22 cellular contexts compared by ENCODE assay signal in the genomic region with DNA sequence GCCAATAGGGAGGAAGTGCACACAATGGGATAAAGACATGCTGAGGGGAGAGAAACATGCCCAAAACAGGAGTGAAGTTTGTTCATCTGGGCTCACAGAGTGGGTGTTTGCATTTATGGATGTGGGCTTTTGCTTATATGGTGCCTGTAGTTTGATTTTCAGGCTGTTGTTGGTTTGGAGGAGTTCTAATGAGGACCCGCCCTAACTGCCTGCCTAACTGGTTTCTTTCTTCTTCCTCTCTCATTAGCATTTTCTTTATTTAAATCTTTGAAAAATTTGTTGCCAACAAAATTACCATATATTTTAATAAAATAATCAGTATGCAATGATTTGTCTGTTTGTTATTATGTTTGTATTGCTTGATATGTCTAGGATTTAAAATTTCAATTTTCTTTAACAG.
DNase-seq lines count a peak whose midpoint lies in the region; ATAC-seq, FAIRE-seq and TF ChIP-seq lines count a peak whose summit lies in the region.
"Had no signal": no experiment of that assay in that cellular context is flagged by ENCODE, and none has a peak within 500 bp of the region (broad histone marks: within the 10 kb centered on the region; RNA-seq: fewer than 3 reads in every experiment).

No MANE protein-coding gene starts in this region.

- no peak overlapping the region for H2BK5ac ChIP-seq in trophoblast cell (ENCODE audit: low read depth, low read length, poor library complexity)

- POLR2A ChIA-PET in A549 (lab: Yijun Ruan, JAX) (no interaction called here), K562 (lab: Yijun Ruan, JAX) (no interaction called here), PC-3 (lab: Charles Lee; ENCODE audit: unreplicated experiment) (no interaction called here)

- H4K91ac ChIP-seq in trophoblast cell (ENCODE audit: low read depth, low read length) = no peak overlapping the region

- H4K20me1 ChIP-seq in K562 (replicated peaks; ENCODE audit: control insufficient read depth, insufficient read depth, low read length) (no peaks in the 10 kb centered on the region), MM.1S (ENCODE audit: insufficient read depth, low read length) (no peaks in the 10 kb centered on the region), PC-3 (ENCODE audit: low read length) (no peaks in the 10 kb centered on the region)

- FAIRE-seq in A549 (lab: Jason Lieb, UNC) (no peak), K562 (lab: Jason Lieb, UNC) (no peak)
- FAIRE-seq: A204.1, G401.6, GM19239, H1 had no signal

- TF ChIP-seq POLR2A in A549 (IDR thresholded peaks at IDR 0.05; ENCODE audit: low read length) (no peak), K562 (conservative IDR thresholded peaks at IDR 0.05) (no peak)

- H3F3A ChIP-seq in MM.1S (ENCODE audit: insufficient read depth, low read length) = no peaks in the 10 kb centered on the region
- no peaks in the 10 kb centered on the region for H3F3A ChIP-seq in PC-3 (ENCODE audit: low read length, unreplicated experiment)

- BruUV-seq in K562 (replicated peaks; lab: Mats Ljungman, UMichigan) = no TSS peak
- no TSS peak for BruUV-seq in PC-3 (replicated peaks; lab: Mats Ljungman, UMichigan)

- H3K9me1 ChIP-seq in K562 (ENCODE audit: control insufficient read depth, insufficient read depth, low read length) = no peaks in the 10 kb centered on the region

- H4K12ac ChIP-seq in trophoblast cell (ENCODE audit: low read depth, low read length) = no peak overlapping the region

- H3K79me2 ChIP-seq in K562 (ENCODE audit: control insufficient read depth, insufficient read depth, low read length) (no peaks in the 10 kb centered on the region), trophoblast cell (ENCODE audit: control insufficient read depth, insufficient read depth, low read length, poor library complexity) (no peaks in the 10 kb centered on the region), MM.1S (ENCODE audit: low read length) (no peaks in the 10 kb centered on the region), PC-3 (ENCODE audit: low read length) (no peaks in the 10 kb centered on the region)

- no peaks in the 10 kb centered on the region for H3K4me1 ChIP-seq in A549
- H3K4me1 ChIP-seq in K562 (replicated peaks in 1 of 2; ENCODE audit: control insufficient read depth in 2 of 2, insufficient read depth in 2 of 2, low read length in 2 of 2) = no peaks in the 10 kb centered on the region; a peak in 1 of 5 replicates
- H3K4me1 ChIP-seq in trophoblast cell (ENCODE audit: control insufficient read depth in 1 of 2, insufficient read depth in 2 of 2, low read length in 2 of 2) = no peaks in the 10 kb centered on the region
- H3K4me1 ChIP-seq in MM.1S (ENCODE audit: low read length) = no peaks in the 10 kb centered on the region
- no peaks in the 10 kb centered on the region for H3K4me1 ChIP-seq in PC-3 (ENCODE audit: insufficient read depth, low read length)

- H3K4ac ChIP-seq in trophoblast cell (ENCODE audit: low read depth, low read length) = no peak overlapping the region

- TF ChIP-seq EP300 in A549 (IDR thresholded peaks at IDR 0.05) (no peak), K562 (IDR thresholded peaks at IDR 0.05; ENCODE audit: low read length) (no peak)

- H2AFZ ChIP-seq in K562 (ENCODE audit: low read depth, low read length) (no peak overlapping the region), trophoblast cell (ENCODE audit: insufficient read depth, low read length, poor library complexity) (no peak overlapping the region), MM.1S (ENCODE audit: low read length) (no peak overlapping the region), PC-3 (ENCODE audit: low read length) (no peak overlapping the region)
- H2AFZ ChIP-seq: GM23248 had no signal

- TF ChIP-seq RAD21 in A549 (conservative IDR thresholded peaks at IDR 0.05 in 1 of 2, IDR thresholded peaks at IDR 0.05 in 1 of 2) (no peak), K562 (CRISPR knock-in tag; conservative IDR thresholded peaks at IDR 0.05 in 1 of 2, IDR thresholded peaks at IDR 0.05 in 1 of 2) (no peak)

- CTCF ChIA-PET in A549 (lab: Yijun Ruan, JAX) (no interaction called here), K562 (lab: Yijun Ruan, JAX; ENCODE audit: low intra/inter-chr PET ratio) (no interaction called here), PC-3 (lab: Charles Lee) (no interaction called here)

- intact Hi-C loops in K562 (cut with micrococcal nuclease) = no loop called here
- intact Hi-C loops in PC-3 (cut with micrococcal nuclease) = no loop called here

- H3K4me2 ChIP-seq in A549 (no peak overlapping the region), K562 (ENCODE audit: insufficient read depth, low read length) (no peak overlapping the region), trophoblast cell (ENCODE audit: low read length) (no peak overlapping the region), MM.1S (ENCODE audit: low read depth, low read length) (no peak overlapping the region), PC-3 (ENCODE audit: low read length) (no peak overlapping the region)

- no peak overlapping the region for H4K8ac ChIP-seq in trophoblast cell (ENCODE audit: low read depth, low read length)

- H3K23ac ChIP-seq in trophoblast cell (ENCODE audit: low read length) = no peak overlapping the region

- H3K9me2 ChIP-seq in MM.1S (replicated peaks; ENCODE audit: insufficient read depth, low read length) (no peaks in the 10 kb centered on the region), PC-3 (replicated peaks; ENCODE audit: low read length) (no peaks in the 10 kb centered on the region)

- H3K9me3 ChIP-seq in A549 (no peaks in the 10 kb centered on the region; the same call in 2 of the 3 replicates), K562 (replicated peaks; ENCODE audit: control insufficient read depth, insufficient read depth, low read depth, low read length) (no peaks in the 10 kb centered on the region), trophoblast cell (ENCODE audit: insufficient read depth, low read depth, low read length) (peaks cover 9% of the 10 kb centered on the region), MM.1S (replicated peaks; ENCODE audit: insufficient read depth, low read length) (no peaks in the 10 kb centered on the region), PC-3 (ENCODE audit: low read length) (no peaks in the 10 kb centered on the region)

- H3K27me3 ChIP-seq in K562 (ENCODE audit: control insufficient read depth in 2 of 2, insufficient read depth in 2 of 2, low read length in 2 of 2) (no peaks in the 10 kb centered on the region), trophoblast cell (ENCODE audit: insufficient read depth, low read length) (no peaks in the 10 kb centered on the region), MM.1S (replicated peaks; ENCODE audit: insufficient read depth, low read length) (no peaks in the 10 kb centered on the region), PC-3 (ENCODE audit: low read length) (no peaks in the 10 kb centered on the region)

- H3K4me3 ChIP-seq in A549 (no peak overlapping the region), K562 (no peak overlapping the region), trophoblast cell (ENCODE audit: low read depth, low read length) (no peak overlapping the region), MM.1S (ENCODE audit: low read length) (no peak overlapping the region), PC-3 (ENCODE audit: low read length) (no peak overlapping the region)
- H3K4me3 ChIP-seq: GM23248 had no signal

- H2BK12ac ChIP-seq in trophoblast cell (ENCODE audit: low read length) = no peak overlapping the region

- no peak for ATAC-seq in A549
- ATAC-seq in K562 = no peak
- ATAC-seq in PC-3 = no peak

- no peak overlapping the region for H3K9ac ChIP-seq in K562 (ENCODE audit: insufficient read depth in 1 of 2, low read depth in 2 of 2, low read length in 2 of 2)
- H3K9ac ChIP-seq in trophoblast cell (ENCODE audit: low read length) = peak overlapping the region; percentile 54
- no peak overlapping the region for H3K9ac ChIP-seq in MM.1S (ENCODE audit: low read length)
- no peak overlapping the region for H3K9ac ChIP-seq in PC-3 (ENCODE audit: low read length)
- H3K9ac ChIP-seq: GM23248 had no signal

- no peak overlapping the region for H3K14ac ChIP-seq in trophoblast cell (ENCODE audit: low read length)

- TF ChIP-seq CTCF in A549 (IDR thresholded peaks at IDR 0.05) (no peak), K562 (IDR thresholded peaks at IDR 0.05 in 2 of 3, conservative IDR thresholded peaks at IDR 0.05 in 1 of 3; ENCODE audit: insufficient read depth in 2 of 3, low read depth in 1 of 3, low read length in 3 of 3) (no peak), MM.1S (IDR thresholded peaks at IDR 0.05; ENCODE audit: low read length) (no peak), PC-3 (conservative IDR thresholded peaks at IDR 0.05; ENCODE audit: low read depth, low read length) (no peak)

- H3K36me3 ChIP-seq in K562 (ENCODE audit: control insufficient read depth, insufficient read depth, low read length) (no peaks in the 10 kb centered on the region), trophoblast cell (ENCODE audit: control insufficient read depth in 1 of 2, insufficient read depth in 2 of 2, low read length in 2 of 2) (peaks cover 0 to 2% of the 10 kb centered on the region in 2 experiments), MM.1S (replicated peaks; ENCODE audit: insufficient read depth, low read length) (no peaks in the 10 kb centered on the region), PC-3 (ENCODE audit: low read depth, low read length) (no peaks in the 10 kb centered on the region)

- H2AK5ac ChIP-seq in trophoblast cell (ENCODE audit: low read length) = no peak overlapping the region

- in situ Hi-C loops in K562 (cut with MboI) = no loop called here

- no peak overlapping the region for H2BK120ac ChIP-seq in trophoblast cell (ENCODE audit: insufficient read depth, low read length, poor library complexity)

- DNase-seq in DMS 273 (lab: John Stamatoyannopoulos, UW; ENCODE audit: unreplicated experiment) (peak; percentile 0), DMS 273 treated with DMSO at 0.1 percent for 48 hours (lab: John Stamatoyannopoulos, UW) (no peak), A549 (ENCODE audit: low read depth in 1 of 2, low spot score in 1 of 2) (no peak), K562 (ENCODE audit: extremely low read depth in 1 of 4, low spot score in 3 of 4) (no peak), trophoblast cell (no peak), MM.1S (no peak), PC-3 (no peak)
- DNase-seq: ACHN; AML-193; C1 segment of cervical spinal cord; Calu3; CD4-positive, alpha-beta memory T cell; COR-L47; DND-41; GM23248; H7; HCEC 1CT had no signal

- no peak overlapping the region for H3K18ac ChIP-seq in trophoblast cell (ENCODE audit: low read length)

- H3K79me1 ChIP-seq in trophoblast cell (ENCODE audit: low read length) = no peaks in the 10 kb centered on the region

- H3K27ac ChIP-seq in A549 (no peak overlapping the region), K562 (ENCODE audit: extremely low read depth, low read depth, low read length) (no peak overlapping the region), trophoblast cell (ENCODE audit: low read depth, low read length) (no peak overlapping the region), MM.1S (ENCODE audit: low read length) (no peak overlapping the region), PC-3 (ENCODE audit: low read length) (no peak overlapping the region)
- H3K27ac ChIP-seq: 22Rv1, GM23248 had no signal

- WGBS in A549 (ENCODE audit: missing lambda C conversion rate) = 8% methylated on average over 1 of the region's 1 CpG
- WGBS in K562 (ENCODE audit: insufficient coverage, low coverage, missing lambda C conversion rate) = 0% methylated on average over 1 of the region's 1 CpG
- no CpG with 5 or more reads among the region's 1 CpG for WGBS in trophoblast cell (ENCODE audit: extremely low coverage, insufficient coverage, insufficient read length)
